Comparison of ENCODE assay signal across 14 cellular contexts in genomic region chr9:33295571-33295970, GRCh38. TPM values are rescaled to one million over a fixed set of nuclear protein-coding genes. Genes with fewer than 3 reads are reported as not detected.
A peak's percentile ranks its signal among the peaks of the same experiment; 100 is the strongest.
DNase-seq lines count a peak whose midpoint lies in the region; ATAC-seq lines count a peak whose summit lies in the region.
"Had no signal": no experiment of that assay in that cellular context is flagged by ENCODE, and none has a peak within 500 bp of the region (broad histone marks: within the 10 kb centered on the region; RNA-seq: fewer than 3 reads in every experiment).

No MANE protein-coding gene starts in this region.

- peaks cover 7% of the 10 kb centered on the region for H3K9me3 Mint-ChIP-seq in activated CD4-positive, alpha-beta T cell treated with anti-CD3 and anti-CD28 coated beads, Interleukin-2, amount 10 ng/mL, durations not matched to agents 24 days and 14 days
- no peaks in the 10 kb centered on the region for H3K9me3 Mint-ChIP-seq in naive B cell
- H3K9me3 Mint-ChIP-seq: mesothelial cell of epicardium had no signal

- peak; percentile 42 for ATAC-seq in GM21529 (IDR thresholded peaks at IDR 0.05; ENCODE audit: unreplicated experiment)
- peak; percentile 37 for ATAC-seq in HG03521 (IDR thresholded peaks at IDR 0.05; ENCODE audit: unreplicated experiment)
- no peak for ATAC-seq in naive B cell (ENCODE audit: low read depth in 2 of 2)
- ATAC-seq: A549 had no signal

- no peak for DNase-seq in activated CD4-positive, alpha-beta T cell treated with anti-CD3 and anti-CD28 coated beads, Interleukin-2, amount 10 ng/mL, durations not matched to agents 24 days and 14 days
- DNase-seq in activated CD4-positive, alpha-beta T cell treated with anti-CD3 and anti-CD28 coated beads, Interleukin-2, amount 50 U/mL, for 48 hours: no peak
- DNase-seq in naive B cell (no peak), occipital lobe (lab: John Stamatoyannopoulos, UW) (no peak), HuH-7 (ENCODE audit: low spot score) (no peak), DMS153 treated with DMSO at 0.1 percent for 48 hours (lab: John Stamatoyannopoulos, UW; ENCODE audit: unreplicated experiment) (no peak)
- DNase-seq: foreskin fibroblast, NCI-H526, thyroid gland had no signal

- H3K27me3 Mint-ChIP-seq in activated CD4-positive, alpha-beta T cell treated with anti-CD3 and anti-CD28 coated beads, Interleukin-2, amount 10 ng/mL, durations not matched to agents 24 days and 14 days: no peaks in the 10 kb centered on the region
- H3K27me3 Mint-ChIP-seq in naive B cell: no peaks in the 10 kb centered on the region

- H3K36me3 Mint-ChIP-seq in activated CD4-positive, alpha-beta T cell treated with anti-CD3 and anti-CD28 coated beads, Interleukin-2, amount 10 ng/mL, durations not matched to agents 24 days and 14 days (ENCODE audit: low read depth): peaks cover 77% of the 10 kb centered on the region
- H3K36me3 Mint-ChIP-seq in naive B cell: peaks cover 19 to 45% of the 10 kb centered on the region in 2 donors

- peak overlapping the region; percentile 55 for H3K27ac Mint-ChIP-seq in activated CD4-positive, alpha-beta T cell treated with anti-CD3 and anti-CD28 coated beads, Interleukin-2, amount 10 ng/mL, durations not matched to agents 24 days and 14 days
- peak overlapping the region in 5 of 6 donors; percentile 83 to 98 (median 97) for H3K27ac Mint-ChIP-seq in naive B cell

- H3K4me3 Mint-ChIP-seq in activated CD4-positive, alpha-beta T cell treated with anti-CD3 and anti-CD28 coated beads, Interleukin-2, amount 10 ng/mL, durations not matched to agents 24 days and 14 days: peak overlapping the region; percentile 60
- peak overlapping the region; percentile 23 to 81 (median 67) for H3K4me3 Mint-ChIP-seq in naive B cell
- H3K4me3 Mint-ChIP-seq: mesothelial cell of epicardium had no signal

- intact Hi-C loops in activated CD4-positive, alpha-beta T cell treated with anti-CD3 and anti-CD28 coated beads, Interleukin-2, amount 10 ng/mL, durations not matched to agents 24 days and 14 days (cut with micrococcal nuclease): loop anchor here (1.0 to 10.0 kb wide), 2 partner anchors 11 to 519 kb away; partner anchors contain the start of gene UBE2R2

- peaks cover 70% of the 10 kb centered on the region for H3K4me1 Mint-ChIP-seq in activated CD4-positive, alpha-beta T cell treated with anti-CD3 and anti-CD28 coated beads, Interleukin-2, amount 10 ng/mL, durations not matched to agents 24 days and 14 days
- H3K4me1 Mint-ChIP-seq in naive B cell: peaks cover 68 to 95% (median 83%) of the 10 kb centered on the region in 3 donors

RNA-seq across cellular contexts. Expression of gene NFX1, which starts 5.3 kb away (rescaled TPM):
- total RNA-seq in activated CD4-positive, alpha-beta T cell treated with anti-CD3 and anti-CD28 coated beads, Interleukin-2, amount 10 ng/mL, durations not matched to agents 24 days and 14 days: 37.2 and 38.7 TPM in 2 replicates
- polyA plus RNA-seq in naive B cell (ENCODE audit: low read depth in 6 of 6): 10 to 100 TPM; 25.7 to 59.9 (median 41.2) TPM
- total RNA-seq in occipital lobe: 18.7 TPM

RNA-seq across cellular contexts. Expression of gene CHMP5, which starts 30.7 kb away (rescaled TPM):
- total RNA-seq in activated CD4-positive, alpha-beta T cell treated with anti-CD3 and anti-CD28 coated beads, Interleukin-2, amount 10 ng/mL, durations not matched to agents 24 days and 14 days: 73.9 and 77.7 TPM in 2 replicates
- 10 to 100 TPM; 41.6 to 76.4 (median 54.2) TPM for polyA plus RNA-seq in naive B cell (ENCODE audit: low read depth in 6 of 6)
- total RNA-seq in occipital lobe: 92.8 TPM

RNA-seq across cellular contexts. Expression of gene BAG1, which starts 31.1 kb away (rescaled TPM):
- total RNA-seq in activated CD4-positive, alpha-beta T cell treated with anti-CD3 and anti-CD28 coated beads, Interleukin-2, amount 10 ng/mL, durations not matched to agents 24 days and 14 days: 72.4 and 73.6 TPM in 2 replicates
- 10 to 100 TPM; 45.7 to 85.6 (median 73.2) TPM for polyA plus RNA-seq in naive B cell (ENCODE audit: low read depth in 6 of 6)
- total RNA-seq in occipital lobe: 26.7 TPM

RNA-seq across cellular contexts. Expression of gene SPINK4, which starts 55.6 kb away (rescaled TPM):
- not detected in 2 replicates for total RNA-seq in activated CD4-positive, alpha-beta T cell treated with anti-CD3 and anti-CD28 coated beads, Interleukin-2, amount 10 ng/mL, durations not matched to agents 24 days and 14 days
- not detected for polyA plus RNA-seq in naive B cell (ENCODE audit: low read depth in 6 of 6)
- total RNA-seq in occipital lobe: not detected
- total RNA-seq: bronchial epithelial cell, mesothelial cell of epicardium, thyroid gland had no signal
- polyA plus RNA-seq: A549 had no signal

Comparison
In these comparisons a context has a peak if more than half of its experiments do, and no peak if none do; other contexts are left out.
1. ATAC-seq: peak in GM21529 (single experiment) and HG03521 (single experiment); none in naive B cell (0 of 2).